ENCODE assay signal across 16 cellular contexts in the genomic region with DNA sequence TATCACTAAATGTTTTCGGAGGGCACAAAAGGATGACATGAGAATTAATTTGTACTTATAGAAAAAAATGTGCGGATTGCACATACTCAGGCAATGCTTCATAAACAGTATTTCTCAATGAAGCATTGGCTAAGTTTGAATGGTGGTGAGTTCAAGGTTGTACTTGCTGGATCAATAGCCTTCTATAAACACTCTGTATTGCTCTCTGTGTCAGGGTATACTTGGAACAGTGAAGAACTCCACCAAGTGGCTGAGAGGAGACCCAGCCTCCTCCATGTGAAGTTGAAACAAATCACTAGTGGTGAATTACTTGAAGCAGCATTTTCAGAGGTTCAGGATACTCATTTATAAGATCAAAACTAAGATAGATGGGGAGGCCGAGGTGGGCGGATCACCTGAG.
DNase-seq lines count a peak whose midpoint lies in the region; ATAC-seq and TF ChIP-seq lines count a peak whose summit lies in the region.
"Had no signal": no experiment of that assay in that cellular context is flagged by ENCODE, and none has a peak within 500 bp of the region (broad histone marks: within the 10 kb centered on the region; RNA-seq: fewer than 3 reads in every experiment).

No MANE protein-coding gene starts in this region.

- TF ChIP-seq POLR2A in stomach (IDR thresholded peaks at IDR 0.05) = no peak

- no peak for TF ChIP-seq EP300 in stomach (IDR thresholded peaks at IDR 0.05)

- intact Hi-C loops in stomach (cut with DNase I; ENCODE audit: low total_unique reads) (no loop called here), right cardiac atrium (cut with DNase I) (no loop called here)

- ATAC-seq in RWPE2 (ENCODE audit: low read depth) (peak; percentile 40; the same call in 1 of the 3 replicates), right cardiac atrium (no peak)
- ATAC-seq: stimulated activated naive CD8-positive, alpha-beta T cell treated with anti-CD3 and anti-CD28 coated beads, Interleukin-15, amount 100 ng/mL, for 72 hours had no signal

- no peaks in the 10 kb centered on the region for H3K27me3 ChIP-seq in RWPE2 (ENCODE audit: insufficient read depth, poor library complexity, severe bottlenecking)
- H3K27me3 ChIP-seq in iPS DF 6.9 (ENCODE audit: control insufficient read depth, insufficient read depth, low read length) = no peaks in the 10 kb centered on the region
- H3K27me3 ChIP-seq in stomach = no peaks in the 10 kb centered on the region
- H3K27me3 ChIP-seq in right cardiac atrium (ENCODE audit: control insufficient read depth, insufficient read depth) = no peaks in the 10 kb centered on the region
- H3K27me3 ChIP-seq: BLaER1, breast epithelium, esophagus muscularis mucosa, right atrium auricular region had no signal

- H3K9me3 ChIP-seq in RWPE2 (ENCODE audit: severe bottlenecking) (no peaks in the 10 kb centered on the region), iPS DF 6.9 (ENCODE audit: control insufficient read depth, insufficient read depth, low read length) (no peaks in the 10 kb centered on the region), stomach (no peaks in the 10 kb centered on the region), right cardiac atrium (ENCODE audit: control insufficient read depth, low read length) (no peaks in the 10 kb centered on the region)
- H3K9me3 ChIP-seq: BLaER1, breast epithelium, esophagus muscularis mucosa, right atrium auricular region had no signal

- CTCF ChIA-PET in HEK293T (lab: Yijun Ruan, JAX) = no interaction called here

- no peaks in the 10 kb centered on the region for H3K36me3 ChIP-seq in RWPE2 (ENCODE audit: low read depth)
- H3K36me3 ChIP-seq in iPS DF 6.9 (ENCODE audit: control insufficient read depth, insufficient read depth, low read length) = no peaks in the 10 kb centered on the region
- H3K36me3 ChIP-seq in stomach = no peaks in the 10 kb centered on the region
- H3K36me3 ChIP-seq: BLaER1, breast epithelium, esophagus muscularis mucosa, right atrium auricular region had no signal

- H3K4me3 ChIP-seq in RWPE2 (ENCODE audit: severe bottlenecking) = no peak overlapping the region
- no peak overlapping the region for H3K4me3 ChIP-seq in iPS DF 6.9 (ENCODE audit: low read length)
- H3K4me3 ChIP-seq in stomach = no peak overlapping the region
- H3K4me3 ChIP-seq in right cardiac atrium (ENCODE audit: low read length) = no peak overlapping the region
- H3K4me3 ChIP-seq: BLaER1, breast epithelium, esophagus muscularis mucosa, right atrium auricular region had no signal

- no CpG with 5 or more reads among the region's 4 CpGs for WGBS in iPS DF 6.9 (ENCODE audit: insufficient coverage, insufficient read length)
- 89 to 99% (median 94%) methylated on average over 4 of the region's 4 CpGs for WGBS in stomach, 5 donors
- 86% methylated on average over 4 of the region's 4 CpGs for WGBS in right cardiac atrium

- POLR2A ChIA-PET in HEK293T (lab: Yijun Ruan, JAX) = no interaction called here

- TF ChIP-seq CTCF in C4-2B (conservative IDR thresholded peaks at IDR 0.05) = peak; percentile 12
- no peak for TF ChIP-seq CTCF in RWPE2 (IDR thresholded peaks at IDR 0.05; ENCODE audit: poor library complexity, severe bottlenecking)
- no peak for TF ChIP-seq CTCF in stomach (IDR thresholded peaks at IDR 0.05)

- DNase-seq in HEK293T (ENCODE audit: extremely low spot score) = peak; percentile 10
- DNase-seq in RWPE2 (ENCODE audit: low spot score) = no peak
- peak; percentile 13 for DNase-seq in iPS DF 6.9 (ENCODE audit: low read depth, low spot score)
- DNase-seq in stomach = no peak
- DNase-seq in NCI-H774 (lab: John Stamatoyannopoulos, UW) = no peak
- no peak for DNase-seq in GM03348 (ENCODE audit: low spot score)
- DNase-seq in right cardiac atrium = no peak
- DNase-seq: GF-D8; MV-4-11; NCI-H524 treated with DMSO at 0.1 percent for 48 hours; stimulated activated naive CD8-positive, alpha-beta T cell treated with anti-CD3 and anti-CD28 coated beads, Interleukin-15, amount 100 ng/mL, for 72 hours had no signal

- H3K4me1 ChIP-seq in RWPE2 (ENCODE audit: insufficient read depth, poor library complexity, severe bottlenecking) (peaks cover 3% of the 10 kb centered on the region), iPS DF 6.9 (ENCODE audit: control insufficient read depth, insufficient read depth, low read length) (no peaks in the 10 kb centered on the region), stomach (no peaks in the 10 kb centered on the region), right cardiac atrium (ENCODE audit: control insufficient read depth, insufficient read depth, low read length) (no peaks in the 10 kb centered on the region)
- H3K4me1 ChIP-seq: BLaER1, breast epithelium, esophagus muscularis mucosa, right atrium auricular region had no signal

- H3K27ac ChIP-seq in C4-2B (no peak overlapping the region), RWPE2 (ENCODE audit: poor library complexity, severe bottlenecking) (no peak overlapping the region), iPS DF 6.9 (ENCODE audit: low read length) (no peak overlapping the region), stomach (no peak overlapping the region), right cardiac atrium (ENCODE audit: low read length) (no peak overlapping the region)
- H3K27ac ChIP-seq: BLaER1, breast epithelium, esophagus muscularis mucosa, right atrium auricular region had no signal

TF ChIP-seq in HEK293T, 16 proteins besides CTCF, POLR2A, EP300 and RAD21:
- no peak for TF ChIP-seq SUZ12 (IDR thresholded peaks at IDR 0.05)
- TF ChIP-seq LEF1 (IDR thresholded peaks at IDR 0.05; ENCODE audit: borderline replicate concordance) = no peak
- no peak for TF ChIP-seq FOXM1 (IDR thresholded peaks at IDR 0.05; ENCODE audit: borderline replicate concordance)
- TF ChIP-seq SP1 (IDR thresholded peaks at IDR 0.05) = no peak
- no peak for TF ChIP-seq TARDBP (IDR thresholded peaks at IDR 0.05)
- no peak for TF ChIP-seq FOXA1 (IDR thresholded peaks at IDR 0.05)
TF ChIP-seq in HEK293T: peak in this region for 0.

Comparison
In these comparisons a context has a peak if more than half of its experiments do, and no peak if none do; other contexts are left out.
1. DNase-seq: peak in HEK293T (single experiment) and iPS DF 6.9 (single experiment); none in RWPE2 (single experiment), stomach (single experiment), NCI-H774 (single experiment), GM03348 (single experiment) and right cardiac atrium (0 of 3).